Comparison of ENCODE assay signal across 18 cellular contexts in the genomic region with DNA sequence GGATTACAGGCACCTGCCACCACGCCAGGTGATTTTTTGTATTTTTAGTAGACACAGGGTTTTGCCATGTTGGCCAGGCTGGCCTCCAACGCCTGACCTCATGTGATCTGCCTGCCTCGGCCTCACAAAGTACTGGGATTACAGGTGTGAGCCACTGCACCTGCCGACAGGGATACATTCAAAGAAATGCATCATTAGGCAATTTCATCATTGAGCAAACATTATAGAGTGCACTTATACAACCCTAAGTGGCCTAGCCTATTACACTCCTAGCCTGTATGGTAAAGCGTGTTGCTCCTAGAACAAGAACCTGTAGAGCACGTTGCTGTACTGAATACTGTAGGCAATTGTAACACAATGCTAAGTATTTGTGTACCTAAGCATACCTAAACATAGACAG.
"Had no signal": no experiment of that assay in that cellular context is flagged by ENCODE, and none has a peak within 500 bp of the region (broad histone marks: within the 10 kb centered on the region; RNA-seq: fewer than 3 reads in every experiment).

No MANE protein-coding gene starts in this region.

- DNase-seq: activated CD4-positive, alpha-beta memory T cell treated with anti-CD3 and anti-CD28 coated beads for 36 hours; activated CD4-positive, CD25-positive, alpha-beta regulatory T cell treated with anti-CD3 and anti-CD28 coated beads, Interleukin-2, amount 50 U/mL, for 72 hours; activated effector memory CD4-positive, alpha-beta T cell treated with anti-CD3 and anti-CD28 coated beads, Interleukin-2, amount 50 U/mL, for 16 hours; activated T-cell treated with anti-CD3 and anti-CD28 coated beads, Interleukin-2, amount 50 U/mL, for 4 hours; amygdala; effector memory CD8-positive, alpha-beta T cell; kidney; left ventricle myocardium superior; sigmoid colon; stimulated activated CD4-positive, alpha-beta T cell treated with anti-CD3 and anti-CD28 coated beads, Interleukin-12 subunit alpha, Interleukin-12 subunit beta, amount 100 ng/mL, for 4 hours; stimulated activated naive CD4-positive, alpha-beta T cell had no signal

- H3K27me3 ChIP-seq: neural progenitor cell, ovary, sigmoid colon, suprapubic skin, upper lobe of left lung had no signal

- H3K27ac Mint-ChIP-seq: activated CD4-positive, alpha-beta memory T cell treated with anti-CD3 and anti-CD28 coated beads for 36 hours; activated naive CD8-positive, alpha-beta T cell; effector memory CD8-positive, alpha-beta T cell had no signal

- H3K9me3 Mint-ChIP-seq: neural progenitor cell had no signal

- H3K4me3 ChIP-seq: neural progenitor cell, ovary, sigmoid colon, suprapubic skin, upper lobe of left lung had no signal

- H3K4me1 ChIP-seq: suprapubic skin had no signal

- ATAC-seq: activated T-cell treated with anti-CD3 and anti-CD28 coated beads, Interleukin-2, amount 50 U/mL, for 4 hours; effector memory CD8-positive, alpha-beta T cell had no signal

- H3K9me3 ChIP-seq: ovary, sigmoid colon, suprapubic skin, upper lobe of left lung had no signal

- H3K4me1 Mint-ChIP-seq: central memory CD8-positive, alpha-beta T cell had no signal

- H3K27ac ChIP-seq: neural progenitor cell, ovary, sigmoid colon, suprapubic skin, upper lobe of left lung had no signal

- H3K4me3 Mint-ChIP-seq: activated CD4-positive, alpha-beta memory T cell treated with anti-CD3 and anti-CD28 coated beads for 36 hours; activated naive CD8-positive, alpha-beta T cell; activated T-cell treated with anti-CD3 and anti-CD28 coated beads, Interleukin-2, amount 50 U/mL, for 4 hours; brain; central memory CD8-positive, alpha-beta T cell; effector memory CD8-positive, alpha-beta T cell; neural progenitor cell had no signal

- H3K27me3 Mint-ChIP-seq: activated CD4-positive, alpha-beta memory T cell treated with anti-CD3 and anti-CD28 coated beads for 36 hours; activated naive CD8-positive, alpha-beta T cell; central memory CD8-positive, alpha-beta T cell; effector memory CD8-positive, alpha-beta T cell had no signal

- H3K36me3 ChIP-seq: neural progenitor cell, ovary, sigmoid colon, suprapubic skin, upper lobe of left lung had no signal
